In genomic region chr6:223763-224162, GRCh38 we compare ENCODE assay signal across 12 cellular contexts.
A peak's percentile ranks its signal among the peaks of the same experiment; 100 is the strongest.
DNase-seq lines count a peak whose midpoint lies in the region; ATAC-seq, FAIRE-seq and TF ChIP-seq lines count a peak whose summit lies in the region.
"Had no signal": no experiment of that assay in that cellular context is flagged by ENCODE, and none has a peak within 500 bp of the region (broad histone marks: within the 10 kb centered on the region; RNA-seq: fewer than 3 reads in every experiment).

No MANE protein-coding gene starts in this region.

- no peak for DNase-seq in activated T-cell treated with anti-CD3 and anti-CD28 coated beads, Interleukin-2, amount 50 U/mL, for 24 hours
- DNase-seq in activated T-cell treated with anti-CD3 and anti-CD28 coated beads for 4 hours (no peak), NCI-H774 (lab: John Stamatoyannopoulos, UW) (peak; percentile 8), GM12878 (ENCODE audit: low read depth, low spot score) (no peak), NCI-H446 treated with DMSO at 0.1 percent for 48 hours (lab: John Stamatoyannopoulos, UW) (no peak), NCI-H187 treated with DMSO at 0.1 percent for 48 hours (lab: John Stamatoyannopoulos, UW) (no peak)
- DNase-seq in stimulated activated CD4-positive, alpha-beta T cell treated with anti-CD3 and anti-CD28 coated beads, Interleukin-4, amount 100 ng/mL, for 1 hour: peak; percentile 37
- DNase-seq: BE2C; effector memory CD8-positive, alpha-beta T cell; NCI-H226; stomach had no signal

- no peaks in the 10 kb centered on the region for H3K9me3 Mint-ChIP-seq in activated T-cell treated with anti-CD3 and anti-CD28 coated beads, Interleukin-2, amount 50 U/mL, for 24 hours
- H3K9me3 Mint-ChIP-seq: effector memory CD8-positive, alpha-beta T cell had no signal

- no peaks in the 10 kb centered on the region for H3K36me3 ChIP-seq in GM12878 (ENCODE audit: control insufficient read depth in 2 of 2, insufficient read depth in 2 of 2, low read length in 1 of 2)
- H3K36me3 ChIP-seq: BE2C, stomach had no signal

- CTCF ChIA-PET in GM12878 (lab: Yijun Ruan, JAX): interaction anchor here (0.9 to 13.3 kb wide), 2 partner anchors 32 to 75 kb away, joined by 3 to 460 read pairs; no protein-coding TSS in a partner anchor

- no peak for TF ChIP-seq CTCF in GM12878 (IDR thresholded peaks at IDR 0.05 in 2 of 3, conservative IDR thresholded peaks at IDR 0.05 in 1 of 3; ENCODE audit: control insufficient read depth in 2 of 3, extremely low read depth in 1 of 3, insufficient read depth in 1 of 3, low read depth in 3 of 3, low read length in 3 of 3)

- H3K79me2 ChIP-seq in GM12878 (ENCODE audit: control insufficient read depth, insufficient read depth, low read length): peaks cover 32% of the 10 kb centered on the region

- peaks cover 96% of the 10 kb centered on the region for H3K4me1 ChIP-seq in GM12878 (ENCODE audit: control insufficient read depth, insufficient read depth, low read length)
- H3K4me1 ChIP-seq: BE2C had no signal

- H3K4me2 ChIP-seq in GM12878 (ENCODE audit: control insufficient read depth, insufficient read depth): peak overlapping the region; percentile 34; the same call in 1 of the 2 replicates

- no peak overlapping the region for H3K4me3 ChIP-seq in GM12878
- H3K4me3 ChIP-seq: stomach had no signal

- H3K27me3 ChIP-seq in GM12878 (replicated peaks in 1 of 2; ENCODE audit: control insufficient read depth in 2 of 2, insufficient read depth in 2 of 2, low read length in 1 of 2): no peaks in the 10 kb centered on the region

- no peaks in the 10 kb centered on the region for H3K9me3 ChIP-seq in GM12878 (replicated peaks; ENCODE audit: control insufficient read depth, insufficient read depth, low read length)
- H3K9me3 ChIP-seq: BE2C, stomach had no signal

- SMC1A ChIA-PET in GM12878 (lab: Charles Lee; ENCODE audit: uncharacterized antibody, unreplicated experiment): interaction anchor here (0.7 to 24.5 kb wide), 11 partner anchors 9 to 186 kb away, joined by 3 to 748 read pairs (median 8); partner anchors contain the start of genes DUSP22 and IRF4

- H3K36me3 Mint-ChIP-seq in activated T-cell treated with anti-CD3 and anti-CD28 coated beads, Interleukin-2, amount 50 U/mL, for 24 hours (ENCODE audit: low read depth): peaks cover 4% of the 10 kb centered on the region

- H3K27me3 Mint-ChIP-seq in activated T-cell treated with anti-CD3 and anti-CD28 coated beads, Interleukin-2, amount 50 U/mL, for 24 hours: peaks cover 2% of the 10 kb centered on the region

- H3K4me1 Mint-ChIP-seq in activated T-cell treated with anti-CD3 and anti-CD28 coated beads, Interleukin-2, amount 50 U/mL, for 24 hours (ENCODE audit: low read depth): peaks cover 91% of the 10 kb centered on the region

- RAD21 ChIA-PET in GM12878 (lab: Charles Lee; ENCODE audit: unreplicated experiment): interaction anchor here (1.1 to 15.0 kb wide), 8 partner anchors 29 to 141 kb away, joined by 3 to 519 read pairs (median 8); no protein-coding TSS in a partner anchor

- TF ChIP-seq EP300 in GM12878 (IDR thresholded peaks at IDR 0.05; ENCODE audit: borderline replicate concordance in 1 of 2, control insufficient read depth in 1 of 2, low read depth in 2 of 2, low read length in 2 of 2): no peak

- H3K27ac Mint-ChIP-seq in activated T-cell treated with anti-CD3 and anti-CD28 coated beads, Interleukin-2, amount 50 U/mL, for 24 hours: peak overlapping the region; percentile 99

- H4K20me1 ChIP-seq in GM12878 (ENCODE audit: control insufficient read depth, insufficient read depth): no peaks in the 10 kb centered on the region

- in situ Hi-C loops in GM12878 (cut with MboI): no loop called here

- TF ChIP-seq RAD21 in GM12878 (IDR thresholded peaks at IDR 0.05; ENCODE audit: insufficient read depth, low read depth, low read length): no peak

- no peak overlapping the region for H2AFZ ChIP-seq in GM12878 (ENCODE audit: control insufficient read depth, low read depth, low read length)

- 0 out of 2 replicates have a peak, but pooled peaks have one; percentile 4 for TF ChIP-seq POLR2A in GM12878 (IDR thresholded peaks at IDR 0.05; ENCODE audit: low read depth, low read length)

- peak overlapping the region; percentile 94 for H3K27ac ChIP-seq in GM12878 (ENCODE audit: control insufficient read depth, insufficient read depth)
- H3K27ac ChIP-seq: stomach had no signal

- peak overlapping the region; percentile 31 for H3K4me3 Mint-ChIP-seq in activated T-cell treated with anti-CD3 and anti-CD28 coated beads, Interleukin-2, amount 50 U/mL, for 24 hours
- H3K4me3 Mint-ChIP-seq: effector memory CD8-positive, alpha-beta T cell had no signal

- no TSS peak for BruUV-seq in GM12878 (replicated peaks; lab: Mats Ljungman, UMichigan)

- over 99% methylated on average over 12 of the region's 12 CpGs for WGBS in GM12878 (ENCODE audit: insufficient coverage, insufficient replicate concordance, low lambda C conversion rate, missing lambda C conversion rate)

- POLR2A ChIA-PET in GM12878 (lab: Charles Lee): interaction anchor here (1.0 to 10.4 kb wide), 7 partner anchors 9 to 96 kb away, joined by 3 to 139 read pairs (median 5); no protein-coding TSS in a partner anchor

- no peak for FAIRE-seq in GM12878 (lab: Jason Lieb, UNC)

- H3K9ac ChIP-seq in GM12878 (ENCODE audit: control insufficient read depth, insufficient read depth, low read length): no peak overlapping the region

- intact Hi-C loops in GM12878 (cut with micrococcal nuclease; ENCODE audit: unreplicated experiment): loop anchor here (10.0 kb wide), 1 partner anchor 271 kb away; no protein-coding TSS in a partner anchor

- no peak for ATAC-seq in GM12878
- ATAC-seq in GM18909 (IDR thresholded peaks at IDR 0.05; ENCODE audit: poor library complexity, unreplicated experiment): no peak
- ATAC-seq: effector memory CD8-positive, alpha-beta T cell had no signal

TF ChIP-seq in GM12878, 131 proteins besides CTCF, POLR2A, EP300 and RAD21:
- TF ChIP-seq BCL3 (IDR thresholded peaks at IDR 0.05; ENCODE audit: borderline replicate concordance, insufficient read depth, low read depth, low read length, poor library complexity, severe bottlenecking) (peak; percentile 81), ASH2L (IDR thresholded peaks at IDR 0.05; ENCODE audit: borderline replicate concordance, low read depth) (no peak), TCF3 (IDR thresholded peaks at IDR 0.05; ENCODE audit: borderline replicate concordance, insufficient read depth, low read depth, low read length) (peak; percentile 63; the same call in 1 of the 2 replicates), PBX3 (IDR thresholded peaks at IDR 0.05; ENCODE audit: insufficient replicate concordance, low read depth, low read length) (peak; percentile 56), MLLT1 (IDR thresholded peaks at IDR 0.05) (0 out of 2 replicates have a peak, but pooled peaks have one; percentile 32)
- TF ChIP-seq, protein P1, sequence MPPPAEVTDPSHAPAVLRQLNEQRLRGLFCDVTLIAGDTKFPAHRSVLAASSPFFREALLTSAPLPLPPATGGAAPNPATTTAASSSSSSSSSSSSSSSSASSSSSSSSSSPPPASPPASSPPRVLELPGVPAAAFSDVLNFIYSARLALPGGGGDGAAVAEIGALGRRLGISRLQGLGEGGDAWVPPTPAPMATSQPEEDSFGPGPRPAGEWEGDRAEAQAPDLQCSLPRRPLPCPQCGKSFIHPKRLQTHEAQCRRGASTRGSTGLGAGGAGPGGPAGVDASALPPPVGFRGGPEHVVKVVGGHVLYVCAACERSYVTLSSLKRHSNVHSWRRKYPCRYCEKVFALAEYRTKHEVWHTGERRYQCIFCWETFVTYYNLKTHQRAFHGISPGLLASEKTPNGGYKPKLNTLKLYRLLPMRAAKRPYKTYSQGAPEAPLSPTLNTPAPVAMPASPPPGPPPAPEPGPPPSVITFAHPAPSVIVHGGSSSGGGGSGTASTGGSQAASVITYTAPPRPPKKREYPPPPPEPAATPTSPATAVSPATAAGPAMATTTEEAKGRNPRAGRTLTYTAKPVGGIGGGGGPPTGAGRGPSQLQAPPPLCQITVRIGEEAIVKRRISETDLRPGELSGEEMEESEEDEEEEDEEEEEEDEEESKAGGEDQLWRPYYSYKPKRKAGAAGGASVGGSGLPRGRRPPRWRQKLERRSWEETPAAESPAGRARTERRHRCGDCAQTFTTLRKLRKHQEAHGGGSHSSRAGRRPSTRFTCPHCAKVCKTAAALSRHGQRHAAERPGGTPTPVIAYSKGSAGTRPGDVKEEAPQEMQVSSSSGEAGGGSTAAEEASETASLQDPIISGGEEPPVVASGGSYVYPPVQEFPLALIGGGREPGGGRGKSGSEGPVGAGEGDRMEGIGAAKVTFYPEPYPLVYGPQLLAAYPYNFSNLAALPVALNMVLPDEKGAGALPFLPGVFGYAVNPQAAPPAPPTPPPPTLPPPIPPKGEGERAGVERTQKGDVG (CRISPR knock-in tag; IDR thresholded peaks at IDR 0.05): no peak

Comparison
In these comparisons a context has a peak if more than half of its experiments do, and no peak if none do; other contexts are left out.
1. DNase-seq: peak in NCI-H774 (single experiment) and stimulated activated CD4-positive, alpha-beta T cell treated with anti-CD3 and anti-CD28 coated beads, Interleukin-4, amount 100 ng/mL, for 1 hour (single experiment); none in activated T-cell treated with anti-CD3 and anti-CD28 coated beads, Interleukin-2, amount 50 U/mL, for 24 hours (single experiment), activated T-cell treated with anti-CD3 and anti-CD28 coated beads for 4 hours (single experiment), GM12878 (single experiment), NCI-H446 treated with DMSO at 0.1 percent for 48 hours (single experiment) and NCI-H187 treated with DMSO at 0.1 percent for 48 hours (single experiment).